ENCODE assay signal across 20 cellular contexts in genomic region chr19:47603706-47604310, GRCh38. TPM values are rescaled to one million over a fixed set of nuclear protein-coding genes. Genes with fewer than 3 reads are reported as not detected.
"Had no signal": no experiment of that assay in that cellular context is flagged by ENCODE, and none has a peak within 500 bp of the region (broad histone marks: within the 10 kb centered on the region; RNA-seq: fewer than 3 reads in every experiment).

No MANE protein-coding gene starts in this region.

- H3K4me3 ChIP-seq: coronary artery, gastroesophageal sphincter, heart left ventricle, lung, sigmoid colon, thoracic aorta, upper lobe of left lung had no signal

- H3K27me3 ChIP-seq: gastroesophageal sphincter, heart left ventricle, sigmoid colon, upper lobe of left lung had no signal

- H3K27me3 Mint-ChIP-seq: activated naive CD8-positive, alpha-beta T cell treated with anti-CD3 and anti-CD28 coated beads, Interleukin-2, amount 50 U/mL, for 24 hours had no signal

- H3K36me3 ChIP-seq: gastroesophageal sphincter, heart left ventricle, sigmoid colon, thoracic aorta, upper lobe of left lung had no signal

- H3K4me3 Mint-ChIP-seq: activated naive CD8-positive, alpha-beta T cell treated with anti-CD3 and anti-CD28 coated beads, Interleukin-2, amount 50 U/mL, for 24 hours; central memory CD8-positive, alpha-beta T cell; stimulated activated effector memory CD8-positive, alpha-beta T cell treated with anti-CD3 and anti-CD28 coated beads, Interleukin-12 subunit alpha, Interleukin-12 subunit beta, amount 100 ng/mL, for 72 hours had no signal

- ATAC-seq: activated naive CD8-positive, alpha-beta T cell treated with anti-CD3 and anti-CD28 coated beads, Interleukin-2, amount 50 U/mL, for 24 hours; gastroesophageal sphincter; heart left ventricle; left lobe of liver; stimulated activated effector memory CD8-positive, alpha-beta T cell treated with anti-CD3 and anti-CD28 coated beads, Interleukin-12 subunit alpha, Interleukin-12 subunit beta, amount 100 ng/mL, for 72 hours had no signal

- H3K9me3 Mint-ChIP-seq: activated naive CD8-positive, alpha-beta T cell treated with anti-CD3 and anti-CD28 coated beads, Interleukin-2, amount 50 U/mL, for 24 hours; activated T-helper 2 cell treated with anti-CD3 and anti-CD28 coated beads, Interferon-gamma antibody, Interleukin-2, Interleukin-4, amounts not matched to agents 10 μg/mL and 5 μg/mL and 100 μg/mL, durations not matched to agents 14 hours and 24 hours and 36 hours; central memory CD8-positive, alpha-beta T cell; stimulated activated effector memory CD8-positive, alpha-beta T cell treated with anti-CD3 and anti-CD28 coated beads, Interleukin-12 subunit alpha, Interleukin-12 subunit beta, amount 100 ng/mL, for 72 hours had no signal

- H3K27ac Mint-ChIP-seq: activated naive CD8-positive, alpha-beta T cell treated with anti-CD3 and anti-CD28 coated beads, Interleukin-2, amount 50 U/mL, for 24 hours; activated T-helper 2 cell treated with anti-CD3 and anti-CD28 coated beads, Interferon-gamma antibody, Interleukin-2, Interleukin-4, amounts not matched to agents 10 μg/mL and 5 μg/mL and 100 μg/mL, durations not matched to agents 14 hours and 24 hours and 36 hours; stimulated activated effector memory CD8-positive, alpha-beta T cell treated with anti-CD3 and anti-CD28 coated beads, Interleukin-12 subunit alpha, Interleukin-12 subunit beta, amount 100 ng/mL, for 72 hours had no signal

- H3K9me3 ChIP-seq: gastroesophageal sphincter, heart left ventricle, sigmoid colon, SK-N-SH, thoracic aorta, upper lobe of left lung had no signal

- DNase-seq: activated naive CD4-positive, alpha-beta T cell treated with Interleukin-2 at 50 U/mL for 16 hours; activated naive CD8-positive, alpha-beta T cell treated with anti-CD3 and anti-CD28 coated beads, Interleukin-2, amount 50 U/mL, for 24 hours; activated T-cell treated with anti-CD3 and anti-CD28 coated beads for 4 hours; anterior cingulate cortex; kidney; midbrain; sigmoid colon; SK-N-SH; stimulated activated CD4-positive, alpha-beta T cell treated with anti-CD3 and anti-CD28 coated beads, Interleukin-4, amount 100 ng/mL, for 24 hours; T-helper 9 cell; upper lobe of left lung had no signal

RNA-seq across cellular contexts. Expression of gene ZNF541, which starts 30.9 kb away (rescaled TPM):
- total RNA-seq: thoracic aorta had no signal
